8 cellular contexts compared by ENCODE assay signal in the genomic region with DNA sequence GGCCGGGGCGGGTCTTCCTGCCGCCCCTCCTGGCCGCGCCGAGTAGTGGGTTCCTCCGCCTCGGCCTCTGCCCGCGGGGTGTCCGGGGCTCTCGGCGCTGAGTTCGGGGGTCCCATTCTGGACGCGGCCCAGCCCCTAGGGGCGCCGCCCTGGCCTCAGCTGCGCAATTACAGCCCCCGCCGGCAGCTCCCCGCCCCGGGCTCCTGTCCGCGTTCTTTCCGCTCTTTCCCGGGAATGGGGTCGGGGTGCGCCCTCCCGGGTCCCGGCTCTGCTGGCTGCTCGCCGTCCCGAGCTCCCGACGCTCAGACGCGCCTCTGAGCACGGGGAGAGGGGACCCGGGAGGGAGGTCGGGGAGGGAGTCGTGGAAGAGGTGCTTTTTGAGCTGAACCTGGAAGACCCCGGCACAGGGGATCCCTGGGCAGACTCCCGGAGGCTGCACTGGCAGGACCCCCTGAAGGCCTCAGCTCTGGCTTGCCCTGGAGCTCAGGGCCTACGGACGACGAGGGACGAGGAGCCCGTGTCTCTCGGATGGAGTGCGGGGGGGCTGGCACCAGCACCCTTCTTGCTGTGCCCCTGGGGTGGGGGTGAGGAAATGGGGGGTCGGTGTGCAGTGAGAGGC. TPM values are rescaled to one million over a fixed set of nuclear protein-coding genes. Genes with fewer than 3 reads are reported as not detected.
DNase-seq lines count a peak whose midpoint lies in the region; TF ChIP-seq lines count a peak whose summit lies in the region.

No MANE protein-coding gene starts in this region.

- H3K4me2 ChIP-seq in smooth muscle cell = peak overlapping the region; percentile 96

- no peaks in the 10 kb centered on the region for H3K36me3 Mint-ChIP-seq in activated naive CD4-positive, alpha-beta T cell treated with anti-CD3 and anti-CD28 coated beads, Interleukin-2, amount 50 U/mL, for 24 hours

- intact Hi-C loops in left ventricle myocardium inferior (cut with micrococcal nuclease) = no loop called here

- peak overlapping the region; percentile 75 for H3K4me3 Mint-ChIP-seq in activated naive CD4-positive, alpha-beta T cell treated with anti-CD3 and anti-CD28 coated beads, Interleukin-2, amount 50 U/mL, for 24 hours

- peaks cover 21% of the 10 kb centered on the region for H3K79me2 ChIP-seq in smooth muscle cell (ENCODE audit: low read depth)

- H3K27ac Mint-ChIP-seq in activated naive CD4-positive, alpha-beta T cell treated with anti-CD3 and anti-CD28 coated beads, Interleukin-2, amount 50 U/mL, for 24 hours = no peak overlapping the region

- peaks cover 16% of the 10 kb centered on the region for H3K4me1 Mint-ChIP-seq in activated naive CD4-positive, alpha-beta T cell treated with anti-CD3 and anti-CD28 coated beads, Interleukin-2, amount 50 U/mL, for 24 hours

- DNase-seq in activated naive CD4-positive, alpha-beta T cell treated with anti-CD3 and anti-CD28 coated beads, Interleukin-2, amount 50 U/mL, for 16 hours = no peak
- DNase-seq in SJSA1 (ENCODE audit: low read depth in 1 of 2, low spot score in 2 of 2) (peak in 1 of 2 experiments; percentile 25), left ventricle myocardium inferior (no peak), smooth muscle cell (lab: John Stamatoyannopoulos, UW; ENCODE audit: unreplicated experiment) (no peak), NCI-H226 (no peak), NCI-H446 (lab: John Stamatoyannopoulos, UW) (no peak)
- DNase-seq in stimulated activated CD4-positive, alpha-beta T cell treated with anti-CD3 and anti-CD28 coated beads, Interleukin-4, amount 100 ng/mL, for 4 hours = no peak

- peaks cover 12% of the 10 kb centered on the region for H3F3A ChIP-seq in smooth muscle cell (ENCODE audit: low read depth)

- H3K4me1 ChIP-seq in SJSA1 (replicated peaks) (peaks cover 35% of the 10 kb centered on the region), left ventricle myocardium inferior (peaks cover 97% of the 10 kb centered on the region), smooth muscle cell (ENCODE audit: low read depth) (peaks cover 26% of the 10 kb centered on the region)

- 2% methylated on average over 24 of the region's 52 CpGs for WGBS in smooth muscle cell (ENCODE audit: low lambda C conversion rate)

- no peaks in the 10 kb centered on the region for H3K27me3 ChIP-seq in SJSA1 (replicated peaks)
- no peaks in the 10 kb centered on the region for H3K27me3 ChIP-seq in left ventricle myocardium inferior (ENCODE audit: low read depth)
- no peaks in the 10 kb centered on the region for H3K27me3 ChIP-seq in smooth muscle cell (ENCODE audit: low read depth)

- H3K4me3 ChIP-seq in SJSA1 = peak overlapping the region; percentile 95
- H3K4me3 ChIP-seq in left ventricle myocardium inferior = peak overlapping the region; percentile 97
- H3K4me3 ChIP-seq in smooth muscle cell = peak overlapping the region; percentile 96

- no peaks in the 10 kb centered on the region for H3K27me3 Mint-ChIP-seq in activated naive CD4-positive, alpha-beta T cell treated with anti-CD3 and anti-CD28 coated beads, Interleukin-2, amount 50 U/mL, for 24 hours

- H3K27ac ChIP-seq in SJSA1 (peak overlapping the region; percentile 100), left ventricle myocardium inferior (replicated peaks) (peak overlapping the region; percentile 97), smooth muscle cell (ENCODE audit: low read depth) (peak overlapping the region; percentile 66)

- TF ChIP-seq CTCF in left ventricle myocardium inferior (IDR thresholded peaks at IDR 0.05; ENCODE audit: borderline replicate concordance) (peak; percentile 32), smooth muscle cell (IDR thresholded peaks at IDR 0.05; ENCODE audit: borderline replicate concordance, insufficient read depth, poor library complexity, severe bottlenecking) (no peak)

- H3K36me3 ChIP-seq in SJSA1 (peaks cover 42% of the 10 kb centered on the region), left ventricle myocardium inferior (peaks cover 25% of the 10 kb centered on the region), smooth muscle cell (ENCODE audit: low read depth) (no peaks in the 10 kb centered on the region)

- peaks cover 76% of the 10 kb centered on the region for H4K20me1 ChIP-seq in smooth muscle cell (ENCODE audit: low read depth)

- H3K9me3 ChIP-seq in SJSA1 (replicated peaks) = no peaks in the 10 kb centered on the region
- no peaks in the 10 kb centered on the region for H3K9me3 ChIP-seq in left ventricle myocardium inferior (replicated peaks)
- no peaks in the 10 kb centered on the region for H3K9me3 ChIP-seq in smooth muscle cell (replicated peaks; ENCODE audit: low read depth)

- no peaks in the 10 kb centered on the region for H3K9me3 Mint-ChIP-seq in activated naive CD4-positive, alpha-beta T cell treated with anti-CD3 and anti-CD28 coated beads, Interleukin-2, amount 50 U/mL, for 24 hours

- H3K9ac ChIP-seq in smooth muscle cell (ENCODE audit: low read depth) = peak overlapping the region; percentile 100

- H2AFZ ChIP-seq in smooth muscle cell (ENCODE audit: low read depth) = no peak overlapping the region

RNA-seq across cellular contexts. Expression of a gene that starts 0.5 kb away (rescaled TPM):
- 62.5 and 118 TPM in 2 replicates for total RNA-seq in SJSA1 (2014; rRNA removed; shearing (Covaris generic))
- total RNA-seq in left ventricle myocardium inferior (33.0 TPM), smooth muscle cell (50.2 and 68.2 TPM in 2 replicates)
- polyA plus RNA-seq in smooth muscle cell = 153 and 179 TPM in 2 replicates

RNA-seq across cellular contexts. Expression of a gene that starts 0.9 kb away (rescaled TPM):
- 75.8 and 144 TPM in 2 replicates for total RNA-seq in SJSA1 (2014; rRNA removed; shearing (Covaris generic))
- total RNA-seq in left ventricle myocardium inferior = 226 TPM
- total RNA-seq in smooth muscle cell = 38.0 and 51.4 TPM in 2 replicates
- 380 and 446 TPM in 2 replicates for polyA plus RNA-seq in smooth muscle cell

RNA-seq across cellular contexts. Expression of a gene that starts 10.4 kb away (rescaled TPM):
- total RNA-seq in SJSA1 (2014; rRNA removed; shearing (Covaris generic)) = 123 and 179 TPM in 2 replicates
- 408 TPM for total RNA-seq in left ventricle myocardium inferior
- total RNA-seq in smooth muscle cell = 214 and 256 TPM in 2 replicates
- 391 and 469 TPM in 2 replicates for polyA plus RNA-seq in smooth muscle cell

RNA-seq across cellular contexts. Expression of a gene that starts 15.5 kb away (rescaled TPM):
- not detected in 2 replicates for total RNA-seq in SJSA1 (2014; rRNA removed; shearing (Covaris generic))
- 23.2 TPM for total RNA-seq in left ventricle myocardium inferior
- total RNA-seq in smooth muscle cell = 0.36 and 2.5 TPM in 2 replicates
- 0.10 and 10.5 TPM in 2 replicates for polyA plus RNA-seq in smooth muscle cell

RNA-seq across cellular contexts. Expression of a gene that starts 24.5 kb away (rescaled TPM):
- total RNA-seq in SJSA1 (2014; rRNA removed; shearing (Covaris generic)) = 5.0 and 9.8 TPM in 2 replicates
- total RNA-seq in left ventricle myocardium inferior = 300 TPM
- total RNA-seq in smooth muscle cell = 12.4 and 14.8 TPM in 2 replicates
- 26.4 and 33.8 TPM in 2 replicates for polyA plus RNA-seq in smooth muscle cell
